Comparison of ENCODE assay signal across 19 cellular contexts in genomic region chr7:132387596-132387995, GRCh38.
DNase-seq lines count a peak whose midpoint lies in the region; TF ChIP-seq lines count a peak whose summit lies in the region.
"Had no signal": no experiment of that assay in that cellular context is flagged by ENCODE, and none has a peak within 500 bp of the region (broad histone marks: within the 10 kb centered on the region; RNA-seq: fewer than 3 reads in every experiment).

No MANE protein-coding gene starts in this region.

- no peaks in the 10 kb centered on the region for H3K27me3 ChIP-seq in SK-N-SH (ENCODE audit: insufficient read depth)
- H3K27me3 ChIP-seq in parathyroid adenoma (ENCODE audit: control insufficient read depth, insufficient read depth, low read length): peaks cover 7% of the 10 kb centered on the region
- H3K27me3 ChIP-seq: BLaER1 treated with 17β-estradiol and CSF1 and Interleukin-3, amounts not matched to agents 10 nM and 100 nM had no signal

- H3K9me3 ChIP-seq in SK-N-SH (no peaks in the 10 kb centered on the region), parathyroid adenoma (ENCODE audit: control insufficient read depth, low read length) (no peaks in the 10 kb centered on the region)
- H3K9me3 ChIP-seq: A549; BLaER1 treated with 17β-estradiol and CSF1 and Interleukin-3, amounts not matched to agents 10 nM and 100 nM; HAP-1 had no signal

- DNase-seq in DMS79 treated with DMSO at 0.1 percent for 48 hours (lab: John Stamatoyannopoulos, UW) (peak; percentile 94), DMS79 (lab: John Stamatoyannopoulos, UW) (no peak), SK-N-SH (peak; percentile 80), left kidney (ENCODE audit: low read depth, low spot score) (peak; percentile 42), AG20443 (ENCODE audit: low spot score) (no peak), NCI-H774 (lab: John Stamatoyannopoulos, UW) (no peak), dedifferentiated amniotic fluid mesenchymal stem cell (ENCODE audit: extremely low spot score) (no peak)
- DNase-seq: CD4-positive, CD25-positive, alpha-beta regulatory T cell; CD8-positive, alpha-beta memory T cell; COR-L47; DMS 273 treated with DMSO at 0.1 percent for 48 hours; GF-D8; GM23248 had no signal

- TF ChIP-seq EP300 in SK-N-SH (IDR thresholded peaks at IDR 0.05; ENCODE audit: borderline replicate concordance in 1 of 2, low read depth in 1 of 2, low read length in 1 of 2): peak; percentile 43 to 79; a peak in 3 of 4 replicates

- peaks cover 0 to 53% of the 10 kb centered on the region in 2 experiments; a peak in 2 of 4 replicates for H3K4me1 ChIP-seq in SK-N-SH (ENCODE audit: control insufficient read depth in 1 of 2, insufficient read depth in 2 of 2, low read depth in 1 of 2, low read length in 1 of 2)
- H3K4me1 ChIP-seq in parathyroid adenoma: peaks cover 9% of the 10 kb centered on the region
- H3K4me1 ChIP-seq: A549, HAP-1 had no signal

- WGBS in SK-N-SH (ENCODE audit: low lambda C conversion rate): 39% methylated on average over 6 of the region's 6 CpGs

- H3K27ac ChIP-seq in SK-N-SH (ENCODE audit: low read depth in 2 of 2, low read length in 1 of 2) (peak overlapping the region; percentile 5 to 86; a peak in 3 of 4 replicates), parathyroid adenoma (no peak overlapping the region)
- H3K27ac ChIP-seq: 22Rv1; A549; BLaER1 treated with 17β-estradiol and CSF1 and Interleukin-3, amounts not matched to agents 10 nM and 100 nM; GM23248; HL-60 had no signal

- no peak overlapping the region for H3K4me2 ChIP-seq in SK-N-SH
- H3K4me2 ChIP-seq in parathyroid adenoma (ENCODE audit: low read length): no peak overlapping the region
- H3K4me2 ChIP-seq: A549; BLaER1 treated with 17β-estradiol and CSF1 and Interleukin-3, amounts not matched to agents 10 nM and 100 nM had no signal

- no peaks in the 10 kb centered on the region for H3F3A ChIP-seq in SK-N-SH (replicated peaks; ENCODE audit: insufficient read depth)

- H3K79me2 ChIP-seq in SK-N-SH (ENCODE audit: insufficient read depth): no peaks in the 10 kb centered on the region
- no peaks in the 10 kb centered on the region for H3K79me2 ChIP-seq in parathyroid adenoma

- TF ChIP-seq CTCF in SK-N-SH (IDR thresholded peaks at IDR 0.05) (no peak), parathyroid adenoma (IDR thresholded peaks at IDR 0.05) (no peak)

- POLR2A ChIA-PET in SK-N-SH (lab: Yijun Ruan, JAX): interaction anchor here (0.9 to 2.4 kb wide), 2 partner anchors 13 to 22 kb away, joined by 3 to 7 read pairs; no protein-coding TSS in a partner anchor

- H4K20me1 ChIP-seq in SK-N-SH (ENCODE audit: insufficient read depth): no peaks in the 10 kb centered on the region
- H4K20me1 ChIP-seq: BLaER1 treated with 17β-estradiol and CSF1 and Interleukin-3, amounts not matched to agents 10 nM and 100 nM had no signal

- no peak overlapping the region for H3K4me3 ChIP-seq in SK-N-SH (ENCODE audit: low read depth in 2 of 2, low read length in 1 of 2)
- H3K4me3 ChIP-seq in parathyroid adenoma (ENCODE audit: low read depth, low read length): no peak overlapping the region
- H3K4me3 ChIP-seq: A549; BLaER1 treated with 17β-estradiol and CSF1 and Interleukin-3, amounts not matched to agents 10 nM and 100 nM; GM23248; HAP-1 had no signal

- CTCF ChIA-PET in SK-N-SH (lab: Yijun Ruan, JAX): interaction anchor here (0.8 to 4.7 kb wide), 15 partner anchors 9 to 1754 kb away, joined by 3 to 34 read pairs (median 4); partner anchors contain the start of gene PLXNA4

- peak; percentile 24; the same call in 1 of the 2 replicates for TF ChIP-seq RAD21 in SK-N-SH (IDR thresholded peaks at IDR 0.05; ENCODE audit: low read length)

- H2AFZ ChIP-seq in SK-N-SH (ENCODE audit: low read depth): no peak overlapping the region
- H2AFZ ChIP-seq in parathyroid adenoma: peak overlapping the region; percentile 34
- H2AFZ ChIP-seq: GM23248 had no signal

- H3K9me2 ChIP-seq in SK-N-SH: no peaks in the 10 kb centered on the region

- no peak overlapping the region for H3K9ac ChIP-seq in SK-N-SH
- H3K9ac ChIP-seq in parathyroid adenoma: no peak overlapping the region
- H3K9ac ChIP-seq: BLaER1 treated with 17β-estradiol and CSF1 and Interleukin-3, amounts not matched to agents 10 nM and 100 nM; GM23248 had no signal

- H3K36me3 ChIP-seq in SK-N-SH (replicated peaks in 1 of 2; ENCODE audit: control insufficient read depth in 1 of 2, insufficient read depth in 2 of 2, low read length in 1 of 2) (no peaks in the 10 kb centered on the region), parathyroid adenoma (ENCODE audit: control insufficient read depth, insufficient read depth, low read length) (no peaks in the 10 kb centered on the region)
- H3K36me3 ChIP-seq: BLaER1 treated with 17β-estradiol and CSF1 and Interleukin-3, amounts not matched to agents 10 nM and 100 nM; HAP-1 had no signal

TF ChIP-seq in SK-N-SH, 30 proteins besides CTCF, POLR2A, EP300 and RAD21:
- peak; percentile 59 for TF ChIP-seq TCF12 (IDR thresholded peaks at IDR 0.05)
- TF ChIP-seq CHD2 (IDR thresholded peaks at IDR 0.05; ENCODE audit: low read length, partially characterized antibody): no peak
- TF ChIP-seq PBX3 (IDR thresholded peaks at IDR 0.05): 0 out of 2 replicates have a peak, but pooled peaks have one; percentile 11
- no peak for TF ChIP-seq USF2 (IDR thresholded peaks at IDR 0.05; ENCODE audit: borderline replicate concordance, low read depth, low read length)
TF ChIP-seq in SK-N-SH: peak in this region for 2.

Comparison
In these comparisons a context has a peak if more than half of its experiments do, and no peak if none do; other contexts are left out.
1. DNase-seq: peak in DMS79 treated with DMSO at 0.1 percent for 48 hours (single experiment), SK-N-SH (single experiment) and left kidney (single experiment); none in DMS79 (single experiment), AG20443 (single experiment), NCI-H774 (single experiment) and dedifferentiated amniotic fluid mesenchymal stem cell (single experiment).